19 cellular contexts compared by ENCODE assay signal in genomic region chr11:5317301-5317700, GRCh38. TPM values are rescaled to one million over a fixed set of nuclear protein-coding genes. Genes with fewer than 3 reads are reported as not detected.
"Had no signal": no experiment of that assay in that cellular context is flagged by ENCODE, and none has a peak within 500 bp of the region (broad histone marks: within the 10 kb centered on the region; RNA-seq: fewer than 3 reads in every experiment).

No MANE protein-coding gene starts in this region.

- H3K4me1 ChIP-seq: parathyroid adenoma, testis had no signal

- DNase-seq: activated CD4-positive, alpha-beta T cell treated with anti-CD3 and anti-CD28 coated beads, Interleukin-2, amount 50 U/mL, for 4 hours; activated gamma-delta T cell treated with Interleukin-2 at 50 U/mL for 16 hours; dermis blood vessel endothelial cell; effector memory CD8-positive, alpha-beta T cell; foreskin melanocyte; glutamatergic neuron; hypothalamus; natural killer cell; stimulated activated CD4-positive, alpha-beta T cell treated with anti-CD3 and anti-CD28 coated beads, Interleukin-4, amount 100 ng/mL, for 1 hour; testis had no signal

- H3K27ac ChIP-seq: cardiac muscle cell, epithelial cell of prostate, neutrophil, parathyroid adenoma, testis had no signal

- H3K79me2 ChIP-seq: parathyroid adenoma had no signal

- H3K9me3 ChIP-seq: neutrophil, testis had no signal

- H2AFZ ChIP-seq: parathyroid adenoma had no signal

- H3K4me3 ChIP-seq: cardiac muscle cell, lung, smooth muscle cell, testis had no signal

- FAIRE-seq: keratinocyte had no signal

- H3K9ac ChIP-seq: parathyroid adenoma had no signal

- H3K4me2 ChIP-seq: smooth muscle cell had no signal

- H3K27me3 ChIP-seq: cardiac muscle cell, neutrophil, testis had no signal

- H3K36me3 ChIP-seq: cardiac muscle cell, neutrophil had no signal

RNA-seq across cellular contexts. Expression of gene OR51B2, which starts 6.8 kb away (rescaled TPM):
- total RNA-seq: chondrocyte, dermis blood vessel endothelial cell, natural killer cell, smooth muscle cell had no signal
- polyA plus RNA-seq: cardiac muscle cell, keratinocyte, lung, smooth muscle cell had no signal

RNA-seq across cellular contexts. Expression of gene OR51B4, which starts 15.6 kb away (rescaled TPM):
- total RNA-seq: chondrocyte, dermis blood vessel endothelial cell, natural killer cell, smooth muscle cell had no signal
- polyA plus RNA-seq: keratinocyte, lung, smooth muscle cell had no signal

RNA-seq across cellular contexts. Expression of gene OR51B5, which starts 26.0 kb away (rescaled TPM):
- total RNA-seq: dermis blood vessel endothelial cell, natural killer cell had no signal
- polyA plus RNA-seq: keratinocyte, smooth muscle cell had no signal

RNA-seq across cellular contexts. Expression of gene OR51B6, which starts 34.0 kb away (rescaled TPM):
- total RNA-seq: cardiac muscle cell, chondrocyte, dermis blood vessel endothelial cell, lung, natural killer cell, sciatic nerve, smooth muscle cell, testis had no signal
- polyA plus RNA-seq: keratinocyte, lung, smooth muscle cell had no signal

RNA-seq across cellular contexts. Expression of gene HBE1, which starts 47.6 kb away (rescaled TPM):
- total RNA-seq: chondrocyte, dermis blood vessel endothelial cell, natural killer cell, sciatic nerve, smooth muscle cell had no signal
- polyA plus RNA-seq: keratinocyte, lung, smooth muscle cell had no signal
